8 cellular contexts compared by ENCODE assay signal in the genomic region with DNA sequence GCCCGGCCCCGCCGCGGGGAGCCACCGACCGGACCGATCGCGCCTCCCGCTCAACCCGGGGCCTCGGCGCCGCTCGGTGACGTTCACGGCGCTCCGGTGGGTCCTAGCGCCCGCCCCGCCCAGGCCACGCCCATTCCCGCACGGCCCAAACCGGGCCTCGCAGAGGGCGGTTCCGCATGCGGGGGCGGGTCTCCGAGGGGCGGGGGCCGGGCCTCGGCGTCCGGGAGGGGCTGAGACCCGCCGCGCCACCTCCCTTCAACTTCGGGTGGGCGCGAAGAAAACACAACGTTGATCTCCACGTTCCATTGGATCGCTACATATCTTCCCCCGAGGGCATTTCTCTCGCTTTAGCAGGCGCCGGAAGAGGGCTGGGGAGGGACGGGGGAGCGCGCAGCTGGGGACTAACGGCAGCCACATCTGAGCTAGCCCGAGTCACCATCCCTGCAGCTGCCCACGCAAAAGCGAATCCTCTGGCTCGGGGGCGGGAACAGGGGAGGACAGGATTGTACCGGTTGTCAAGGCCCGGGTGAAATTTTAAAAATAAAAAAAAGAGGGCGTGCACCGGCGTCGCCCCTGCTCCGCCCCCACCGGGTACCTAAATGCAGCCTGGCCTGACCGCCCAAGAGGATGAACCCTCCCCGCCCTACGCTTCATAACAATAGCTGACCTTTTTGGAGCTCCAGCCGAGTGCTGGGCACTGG. TPM values are rescaled to one million over a fixed set of nuclear protein-coding genes. Genes with fewer than 3 reads are reported as not detected.
A peak's percentile ranks its signal among the peaks of the same experiment; 100 is the strongest.
DNase-seq lines count a peak whose midpoint lies in the region; ATAC-seq and TF ChIP-seq lines count a peak whose summit lies in the region.

A gene (minus strand): TSS at position 78 of the 701 bp plus-strand sequence. CDS start 547 bp downstream, outside the sequence.

- ATAC-seq in GM18858 (IDR thresholded peaks at IDR 0.05; ENCODE audit: unreplicated experiment) (peak; percentile 46), HG03066 (IDR thresholded peaks at IDR 0.05; ENCODE audit: low read depth, unreplicated experiment) (peak; percentile 85)
- ATAC-seq in activated CD4-positive, alpha-beta T cell treated with anti-CD3 and anti-CD28 coated beads for 36 hours: peak; percentile 85

- peak within 1 kb of the TSS; percentile 85 for H3K27ac ChIP-seq in layer of hippocampus (ENCODE audit: low read depth, low read length)

- POLR2A ChIA-PET in activated CD4-positive, alpha-beta T cell treated with anti-CD3 and anti-CD28 coated beads for 36 hours (lab: Charles Lee): interaction anchor here (0.6 to 1.9 kb wide), 6 partner anchors 17 to 280 kb away, joined by 3 to 10 read pairs (median 4); a partner anchor contains a TSS

- CTCF ChIA-PET in activated CD4-positive, alpha-beta T cell treated with anti-CD3 and anti-CD28 coated beads for 36 hours (lab: Charles Lee): interaction anchor here (0.9 to 2.8 kb wide), 7 partner anchors 16 to 39 kb away, joined by 3 to 12 read pairs (median 5); a partner anchor contains a TSS

- peak within 1 kb of the TSS; percentile 88 for H3K27ac Mint-ChIP-seq in activated CD4-positive, alpha-beta T cell treated with anti-CD3 and anti-CD28 coated beads for 36 hours

- peak within 1 kb of the TSS; percentile 83 for H3K4me3 Mint-ChIP-seq in activated CD4-positive, alpha-beta T cell treated with anti-CD3 and anti-CD28 coated beads for 36 hours

- no peaks in the 10 kb centered on the region for H3K9me3 Mint-ChIP-seq in activated CD4-positive, alpha-beta T cell treated with anti-CD3 and anti-CD28 coated beads for 36 hours (ENCODE audit: low read depth)

- in situ Hi-C loops in ACHN (cut with HindIII; ENCODE audit: low pct_ligation_motif_present, low pct_unique_long_range_greater_than_20kb, low sequenced_read_pairs): no loop called here

- H3K27me3 ChIP-seq in layer of hippocampus (ENCODE audit: control insufficient read depth, insufficient read depth, low read length): no peaks in the 10 kb centered on the region

- DNase-seq in ACHN: peak; percentile 76
- DNase-seq in NCI-H345 (lab: John Stamatoyannopoulos, UW): peak; percentile 92
- DNase-seq in activated CD4-positive, alpha-beta T cell treated with anti-CD3 and anti-CD28 coated beads for 36 hours: peak; percentile 96
- peak; percentile 73 for DNase-seq in choroid plexus epithelial cell (ENCODE audit: low read depth)
- peak; percentile 73 to 88 for DNase-seq in stimulated activated CD4-positive, alpha-beta T cell treated with anti-CD3 and anti-CD28 coated beads, Interleukin-1b, Interleukin-23, amount 100 ng/mL, for 1 hour (ENCODE audit: low read depth in 2 of 2)

- no peak for TF ChIP-seq CTCF in choroid plexus epithelial cell (conservative IDR thresholded peaks at IDR 0.05; ENCODE audit: low read depth, low read length)

- intact Hi-C loops in activated CD4-positive, alpha-beta T cell treated with anti-CD3 and anti-CD28 coated beads for 36 hours (cut with DNase I, micrococcal nuclease): loop anchor here (1.0 to 5.0 kb wide), 15 partner anchors 17 to 1769 kb away; a partner anchor contains a TSS

- peaks cover 2% of the 10 kb centered on the region for H3K36me3 Mint-ChIP-seq in activated CD4-positive, alpha-beta T cell treated with anti-CD3 and anti-CD28 coated beads for 36 hours (ENCODE audit: low read depth)

- no peaks in the 10 kb centered on the region for H3K27me3 Mint-ChIP-seq in activated CD4-positive, alpha-beta T cell treated with anti-CD3 and anti-CD28 coated beads for 36 hours

- H3K4me1 Mint-ChIP-seq in activated CD4-positive, alpha-beta T cell treated with anti-CD3 and anti-CD28 coated beads for 36 hours: peaks cover 9% of the 10 kb centered on the region

- H3K4me3 ChIP-seq in choroid plexus epithelial cell (ENCODE audit: low read depth, low read length): peak within 1 kb of the TSS; percentile 87

RNA-seq across cellular contexts. Expression of the gene that starts here (rescaled TPM):
- total RNA-seq in activated CD4-positive, alpha-beta T cell treated with anti-CD3 and anti-CD28 coated beads for 36 hours: 10 to 100 TPM; 70.4 to 71.5 TPM

Comparison
In these comparisons a context has a peak if more than half of its experiments do, and no peak if none do; other contexts are left out.
1. Peak in every context shown above with its lines: DNase-seq, ATAC-seq, H3K4me3 ChIP-seq and H3K27ac ChIP-seq.